Comparison of ENCODE assay signal across 16 cellular contexts in genomic region chr10:45058580-45058979, GRCh38.
DNase-seq lines count a peak whose midpoint lies in the region; TF ChIP-seq lines count a peak whose summit lies in the region.
"Had no signal": no experiment of that assay in that cellular context is flagged by ENCODE, and none has a peak within 500 bp of the region (broad histone marks: within the 10 kb centered on the region; RNA-seq: fewer than 3 reads in every experiment).

No MANE protein-coding gene starts in this region.

- H3K27me3 Mint-ChIP-seq in nephron (ENCODE audit: low read depth), result no peaks in the 10 kb centered on the region

- no peak overlapping the region for H3K4me3 Mint-ChIP-seq in nephron
- H3K4me3 Mint-ChIP-seq: activated CD4-positive, alpha-beta T cell treated with anti-CD3 and anti-CD28 coated beads, Interleukin-2, amount 10 ng/mL, durations not matched to agents 24 days and 14 days; B cell; endodermal cell had no signal

- no peaks in the 10 kb centered on the region for H3K9me3 Mint-ChIP-seq in nephron
- H3K9me3 Mint-ChIP-seq: activated CD4-positive, alpha-beta T cell treated with anti-CD3 and anti-CD28 coated beads, Interleukin-2, amount 10 ng/mL, durations not matched to agents 24 days and 14 days; endodermal cell had no signal

- TF ChIP-seq CTCF in cardiac fibroblast (IDR thresholded peaks at IDR 0.05; ENCODE audit: low read depth, low read length), result no peak
- TF ChIP-seq CTCF in nephron (IDR thresholded peaks at IDR 0.05; ENCODE audit: unreplicated experiment in 3 of 3), result no peak

- DNase-seq in GF-D8 (lab: John Stamatoyannopoulos, UW) (peak; percentile 57), NOMO-1 (lab: John Stamatoyannopoulos, UW; ENCODE audit: unreplicated experiment in 2 of 2) (peak; percentile 33 to 69), cardiac fibroblast (ENCODE audit: low read depth in 2 of 2) (peak; percentile 6 to 69), GOT3 (lab: John Stamatoyannopoulos, UW) (no peak), globus pallidus (ENCODE audit: low spot score) (no peak), activated gamma-delta T cell treated with Interleukin-2 at 50 U/mL for 16 hours (no peak)
- DNase-seq: activated CD8-positive, alpha-beta memory T cell treated with anti-CD3 and anti-CD28 coated beads, Interleukin-2, amount 50 U/mL, for 48 hours; amygdala; endodermal cell; NCI-H1694 treated with DMSO at 0.1 percent for 48 hours; NCI-H345; small intestine had no signal

- H3K27ac Mint-ChIP-seq in nephron, result peak overlapping the region in 2 of 3 experiments; percentile 58 to 62
- H3K27ac Mint-ChIP-seq: activated CD4-positive, alpha-beta T cell treated with anti-CD3 and anti-CD28 coated beads, Interleukin-2, amount 10 ng/mL, durations not matched to agents 24 days and 14 days; B cell; endodermal cell had no signal

- H3K4me3 ChIP-seq in cardiac fibroblast (replicated peaks in 1 of 2; ENCODE audit: low read depth in 2 of 2, low read length in 2 of 2), result no peak overlapping the region
- H3K4me3 ChIP-seq: HAP-1 had no signal

- H3K4me1 Mint-ChIP-seq in nephron, result peaks cover 9% of the 10 kb centered on the region
- H3K4me1 Mint-ChIP-seq: activated CD4-positive, alpha-beta T cell treated with anti-CD3 and anti-CD28 coated beads, Interleukin-2, amount 10 ng/mL, durations not matched to agents 24 days and 14 days; B cell; endodermal cell had no signal

- no peaks in the 10 kb centered on the region for H3K36me3 Mint-ChIP-seq in nephron (ENCODE audit: low read depth)

Comparison
In these comparisons a context has a peak if more than half of its experiments do, and no peak if none do; other contexts are left out.
1. DNase-seq: peak in GF-D8 (single experiment), NOMO-1 (2 of 2) and cardiac fibroblast (2 of 2); none in GOT3 (single experiment), globus pallidus (single experiment) and activated gamma-delta T cell treated with Interleukin-2 at 50 U/mL for 16 hours (single experiment).